ENCODE assay signal across 8 cellular contexts in the genomic region with DNA sequence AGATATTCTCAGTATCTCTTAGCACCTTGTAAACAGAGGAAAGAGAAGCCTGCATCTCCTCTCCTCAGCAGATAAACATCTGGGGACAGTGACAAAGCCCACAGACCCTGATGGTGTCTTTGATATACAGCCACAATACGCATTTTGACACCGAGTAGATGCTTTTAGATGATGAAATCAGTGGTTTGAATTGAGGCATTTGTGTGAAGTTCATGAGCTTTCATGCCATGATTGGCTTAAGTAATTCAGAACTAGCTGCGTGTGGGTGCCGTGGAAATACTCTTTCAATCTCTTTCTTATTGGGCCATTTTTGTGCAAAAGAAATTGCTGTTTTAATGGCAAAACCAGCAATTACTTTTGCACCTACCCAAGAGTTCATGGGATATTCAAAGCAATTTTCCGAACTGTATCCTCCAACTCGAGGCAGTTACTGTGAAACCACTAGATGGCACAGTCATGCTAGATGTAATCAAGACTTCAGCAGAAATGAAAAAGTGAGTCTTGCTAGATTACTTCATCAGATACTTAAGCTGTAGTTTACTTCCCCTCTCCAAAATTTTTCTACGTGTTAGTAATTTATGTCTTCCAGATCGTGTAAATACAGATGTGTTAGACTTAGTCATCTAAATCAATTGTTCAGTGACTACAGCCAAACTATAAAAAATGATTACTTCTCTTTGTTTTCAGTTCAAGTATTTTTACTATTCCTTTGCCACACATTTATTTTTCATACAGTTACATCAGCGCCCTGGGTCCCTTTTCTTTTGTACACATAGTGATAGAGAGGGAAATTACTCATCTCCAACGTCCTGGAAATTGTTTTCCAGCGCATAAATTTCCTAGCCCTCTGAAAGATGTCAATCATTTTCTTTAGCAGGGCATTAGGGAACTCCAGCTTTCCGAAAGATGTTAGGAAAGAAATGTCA. TPM values are rescaled to one million over a fixed set of nuclear protein-coding genes. Genes with fewer than 3 reads are reported as not detected.
DNase-seq lines count a peak whose midpoint lies in the region; ATAC-seq, FAIRE-seq and TF ChIP-seq lines count a peak whose summit lies in the region.

No MANE protein-coding gene starts in this region.

- H3K4me3 ChIP-seq in HEK293 (ENCODE audit: low read depth, low read length) (no peak overlapping the region; the same call in 1 of the 2 replicates), upper lobe of right lung (peak overlapping the region; percentile 46)

- peak; percentile 3 for DNase-seq in stimulated activated CD4-positive, alpha-beta T cell treated with anti-CD3 and anti-CD28 coated beads, Interleukin-1b, Interleukin-23, amount 100 ng/mL, for 48 hours
- DNase-seq in stimulated activated CD4-positive, alpha-beta T cell treated with anti-CD3 and anti-CD28 coated beads, Interleukin-12 subunit alpha, Interleukin-12 subunit beta, amount 100 ng/mL, for 4 hours: no peak
- DNase-seq in NCI-H1048 (lab: John Stamatoyannopoulos, UW): peak; percentile 45
- peak; percentile 64 for DNase-seq in middle frontal gyrus (ENCODE audit: extremely low spot score, low spot score)
- no peak for DNase-seq in upper lobe of right lung

- H3K36me3 ChIP-seq in HEK293 (ENCODE audit: control insufficient read depth in 2 of 2, insufficient read depth in 1 of 2, low read length in 2 of 2): no peaks in the 10 kb centered on the region
- no peaks in the 10 kb centered on the region for H3K36me3 ChIP-seq in upper lobe of right lung

- peaks cover 7% of the 10 kb centered on the region for H3K9me3 Mint-ChIP-seq in T-helper 1 cell treated with Interleukin-12 subunit alpha and Interleukin-12 subunit beta and Interleukin-4 antibody, amounts not matched to agents 30 μg/mL and 1 μg/mL, for 36 hours

- POLR2A ChIA-PET in HEK293 (lab: Yijun Ruan, JAX): interaction anchor here (0.7 to 1.7 kb wide), 3 partner anchors 182 to 397 kb away, joined by 3 to 18 read pairs (median 3); partner anchors contain the start of gene PLEKHG1

- H3K27ac ChIP-seq in HEK293 (ENCODE audit: extremely low read depth, low read depth, low read length) (peak overlapping the region; percentile 78), upper lobe of right lung (peak overlapping the region; percentile 47)

- intact Hi-C loops in upper lobe of right lung (cut with DNase I): loop anchor here (2.0 kb wide), 1 partner anchor 397 kb away; no protein-coding TSS in a partner anchor

- H3K27ac Mint-ChIP-seq in T-helper 1 cell treated with Interleukin-12 subunit alpha and Interleukin-12 subunit beta and Interleukin-4 antibody, amounts not matched to agents 30 μg/mL and 1 μg/mL, for 36 hours: no peak overlapping the region

- H3K36me3 Mint-ChIP-seq in T-helper 1 cell treated with Interleukin-12 subunit alpha and Interleukin-12 subunit beta and Interleukin-4 antibody, amounts not matched to agents 30 μg/mL and 1 μg/mL, for 36 hours (ENCODE audit: low read depth): no peaks in the 10 kb centered on the region

- CTCF ChIA-PET in HEK293 (lab: Yijun Ruan, JAX): interaction anchor here (0.6 to 4.8 kb wide), 94 partner anchors 8 to 1899 kb away, joined by 3 to 168 read pairs (median 4); partner anchors contain the start of gene PLEKHG1

- H3K4me3 Mint-ChIP-seq in T-helper 1 cell treated with Interleukin-12 subunit alpha and Interleukin-12 subunit beta and Interleukin-4 antibody, amounts not matched to agents 30 μg/mL and 1 μg/mL, for 36 hours: peak overlapping the region; percentile 69

- H3K27me3 Mint-ChIP-seq in T-helper 1 cell treated with Interleukin-12 subunit alpha and Interleukin-12 subunit beta and Interleukin-4 antibody, amounts not matched to agents 30 μg/mL and 1 μg/mL, for 36 hours (ENCODE audit: low read depth): peaks cover 36% of the 10 kb centered on the region

- H3K4me1 ChIP-seq in HEK293 (ENCODE audit: control insufficient read depth, insufficient read depth, low read length) (peaks cover 8% of the 10 kb centered on the region; the same call in 1 of the 2 replicates), upper lobe of right lung (peaks cover 4% of the 10 kb centered on the region)

- H3K27me3 ChIP-seq in upper lobe of right lung: no peaks in the 10 kb centered on the region

- no peaks in the 10 kb centered on the region for H3K9me3 ChIP-seq in HEK293 (ENCODE audit: control insufficient read depth, insufficient read depth, low read depth, low read length)
- H3K9me3 ChIP-seq in upper lobe of right lung: no peaks in the 10 kb centered on the region

- peak; percentile 96 for FAIRE-seq in endometrium (lab: Jason Lieb, UNC)

- ATAC-seq in upper lobe of right lung: peak; percentile 89

- peak; percentile 83 for TF ChIP-seq CTCF in HEK293 (tag by site-specific recombination; IDR thresholded peaks at IDR 0.05)
- peak; percentile 80 for TF ChIP-seq CTCF in upper lobe of right lung (IDR thresholded peaks at IDR 0.05)

- H3K4me1 Mint-ChIP-seq in T-helper 1 cell treated with Interleukin-12 subunit alpha and Interleukin-12 subunit beta and Interleukin-4 antibody, amounts not matched to agents 30 μg/mL and 1 μg/mL, for 36 hours (ENCODE audit: low read depth): peaks cover 14% of the 10 kb centered on the region

TF ChIP-seq in HEK293, 187 proteins besides CTCF, POLR2A, EP300 and RAD21 (continues in another document):
- TF ChIP-seq FEZF1 (tag by site-specific recombination; IDR thresholded peaks at IDR 0.05): peak; percentile 96
- TF ChIP-seq EGR2 (tag by site-specific recombination; IDR thresholded peaks at IDR 0.05; ENCODE audit: low read depth): no peak
- TF ChIP-seq PRDM10 (tag by site-specific recombination; IDR thresholded peaks at IDR 0.05): peak; percentile 50; the same call in 1 of the 2 replicates
- TF ChIP-seq, protein P1, sequence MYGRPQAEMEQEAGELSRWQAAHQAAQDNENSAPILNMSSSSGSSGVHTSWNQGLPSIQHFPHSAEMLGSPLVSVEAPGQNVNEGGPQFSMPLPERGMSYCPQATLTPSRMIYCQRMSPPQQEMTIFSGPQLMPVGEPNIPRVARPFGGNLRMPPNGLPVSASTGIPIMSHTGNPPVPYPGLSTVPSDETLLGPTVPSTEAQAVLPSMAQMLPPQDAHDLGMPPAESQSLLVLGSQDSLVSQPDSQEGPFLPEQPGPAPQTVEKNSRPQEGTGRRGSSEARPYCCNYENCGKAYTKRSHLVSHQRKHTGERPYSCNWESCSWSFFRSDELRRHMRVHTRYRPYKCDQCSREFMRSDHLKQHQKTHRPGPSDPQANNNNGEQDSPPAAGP (tag by site-specific recombination; IDR thresholded peaks at IDR 0.05): peak; percentile 73
- TF ChIP-seq, protein P2, sequence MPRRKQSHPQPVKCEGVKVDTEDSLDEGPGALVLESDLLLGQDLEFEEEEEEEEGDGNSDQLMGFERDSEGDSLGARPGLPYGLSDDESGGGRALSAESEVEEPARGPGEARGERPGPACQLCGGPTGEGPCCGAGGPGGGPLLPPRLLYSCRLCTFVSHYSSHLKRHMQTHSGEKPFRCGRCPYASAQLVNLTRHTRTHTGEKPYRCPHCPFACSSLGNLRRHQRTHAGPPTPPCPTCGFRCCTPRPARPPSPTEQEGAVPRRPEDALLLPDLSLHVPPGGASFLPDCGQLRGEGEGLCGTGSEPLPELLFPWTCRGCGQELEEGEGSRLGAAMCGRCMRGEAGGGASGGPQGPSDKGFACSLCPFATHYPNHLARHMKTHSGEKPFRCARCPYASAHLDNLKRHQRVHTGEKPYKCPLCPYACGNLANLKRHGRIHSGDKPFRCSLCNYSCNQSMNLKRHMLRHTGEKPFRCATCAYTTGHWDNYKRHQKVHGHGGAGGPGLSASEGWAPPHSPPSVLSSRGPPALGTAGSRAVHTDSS (tag by site-specific recombination; IDR thresholded peaks at IDR 0.05): peak; percentile 69
- TF ChIP-seq PATZ1 (tag by site-specific recombination; IDR thresholded peaks at IDR 0.05): 0 out of 2 replicates have a peak, but pooled peaks have one; percentile 48
- TF ChIP-seq ZBTB8A (tag by site-specific recombination; IDR thresholded peaks at IDR 0.05): peak; percentile 63
- TF ChIP-seq ZNF660 (tag by site-specific recombination; IDR thresholded peaks at IDR 0.05): peak; percentile 90

RNA-seq across cellular contexts. Expression of gene IYD, which starts 49.4 kb away (rescaled TPM):
- total RNA-seq in upper lobe of right lung: 1.2 TPM

Comparison
In these comparisons a context has a peak if more than half of its experiments do, and no peak if none do; other contexts are left out.
1. DNase-seq: peak in stimulated activated CD4-positive, alpha-beta T cell treated with anti-CD3 and anti-CD28 coated beads, Interleukin-1b, Interleukin-23, amount 100 ng/mL, for 48 hours (single experiment), NCI-H1048 (single experiment) and middle frontal gyrus (single experiment); none in stimulated activated CD4-positive, alpha-beta T cell treated with anti-CD3 and anti-CD28 coated beads, Interleukin-12 subunit alpha, Interleukin-12 subunit beta, amount 100 ng/mL, for 4 hours (single experiment) and upper lobe of right lung (single experiment).